ENCODE assay signal across 12 cellular contexts in the genomic region with DNA sequence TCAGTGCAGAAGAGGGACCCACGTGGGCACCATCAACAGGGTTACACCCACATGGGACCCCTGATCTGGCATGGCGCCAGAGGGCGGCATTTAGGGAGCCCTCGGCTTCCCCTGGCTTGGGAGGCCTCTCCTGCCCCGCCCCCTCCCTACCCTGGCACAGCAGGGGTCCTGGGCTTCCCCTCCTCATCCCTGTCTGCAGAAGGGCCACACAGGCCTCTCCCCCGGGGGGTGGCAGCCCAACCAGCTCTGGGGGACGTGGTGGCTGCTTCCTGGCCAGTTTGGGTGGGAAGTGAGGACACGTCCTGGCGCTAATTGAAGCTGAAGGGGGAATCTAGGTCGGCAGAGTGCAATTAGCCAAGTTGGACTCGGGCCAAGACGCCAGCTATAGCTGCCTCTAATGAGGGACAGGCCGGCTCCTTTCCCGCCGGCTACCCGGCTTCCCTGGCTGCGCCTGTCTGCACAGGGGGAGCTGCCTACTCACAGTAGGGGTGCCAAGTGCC.
DNase-seq lines count a peak whose midpoint lies in the region; ATAC-seq and TF ChIP-seq lines count a peak whose summit lies in the region.
"Had no signal": no experiment of that assay in that cellular context is flagged by ENCODE, and none has a peak within 500 bp of the region (broad histone marks: within the 10 kb centered on the region; RNA-seq: fewer than 3 reads in every experiment).

No MANE protein-coding gene starts in this region.

- no peak for TF ChIP-seq POLR2A in upper lobe of left lung (IDR thresholded peaks at IDR 0.05)
- no peak for TF ChIP-seq POLR2A in vagina (IDR thresholded peaks at IDR 0.05)

- TF ChIP-seq CTCF in left ventricle myocardium inferior (IDR thresholded peaks at IDR 0.05; ENCODE audit: borderline replicate concordance), result no peak
- no peak for TF ChIP-seq CTCF in upper lobe of left lung (IDR thresholded peaks at IDR 0.05)
- no peak for TF ChIP-seq CTCF in vagina (IDR thresholded peaks at IDR 0.05)

- peaks cover 44% of the 10 kb centered on the region for H3K4me1 ChIP-seq in left ventricle myocardium inferior
- peaks cover 33 to 70% (median 42%) of the 10 kb centered on the region in 4 donors for H3K4me1 ChIP-seq in upper lobe of left lung
- peaks cover 42% of the 10 kb centered on the region for H3K4me1 ChIP-seq in vagina

- no peak overlapping the region for H3K4me3 ChIP-seq in left ventricle myocardium inferior
- H3K4me3 ChIP-seq in upper lobe of left lung, result no peak overlapping the region
- H3K4me3 ChIP-seq in vagina, result no peak overlapping the region
- H3K4me3 ChIP-seq: spleen had no signal

- TF ChIP-seq EP300 in upper lobe of left lung (IDR thresholded peaks at IDR 0.05), result no peak

- WGBS in upper lobe of left lung, 2 donors, result 51 to 75% methylated on average over 6 to 15 of the region's 17 CpGs

- no peaks in the 10 kb centered on the region for H3K9me3 ChIP-seq in left ventricle myocardium inferior (replicated peaks)
- H3K9me3 ChIP-seq in upper lobe of left lung, result no peaks in the 10 kb centered on the region
- no peaks in the 10 kb centered on the region for H3K9me3 ChIP-seq in vagina
- H3K9me3 ChIP-seq: spleen had no signal

- H3K27ac ChIP-seq in left ventricle myocardium inferior (replicated peaks) (peak overlapping the region; percentile 28), upper lobe of left lung (peak overlapping the region in 3 of 4 donors; percentile 63 to 82 (median 77)), vagina (no peak overlapping the region)
- H3K27ac ChIP-seq: spleen had no signal

- peaks cover 54% of the 10 kb centered on the region for H3K36me3 ChIP-seq in left ventricle myocardium inferior
- H3K36me3 ChIP-seq in upper lobe of left lung, result peaks cover 0 to 72% (median 55%) of the 10 kb centered on the region in 4 donors
- peaks cover 0 to 9% of the 10 kb centered on the region in 2 donors for H3K36me3 ChIP-seq in vagina

- ATAC-seq in upper lobe of left lung (ENCODE audit: low FRiP score in 2 of 2), result no peak
- no peak for ATAC-seq in HG02870 (IDR thresholded peaks at IDR 0.05; ENCODE audit: unreplicated experiment)
- ATAC-seq in HG02571 (IDR thresholded peaks at IDR 0.05; ENCODE audit: unreplicated experiment), result no peak

- intact Hi-C loops in left ventricle myocardium inferior (cut with micrococcal nuclease) (no loop called here), vagina (cut with DNase I) (no loop called here)

- H3K27me3 ChIP-seq in left ventricle myocardium inferior (ENCODE audit: low read depth) (no peaks in the 10 kb centered on the region), upper lobe of left lung (no peaks in the 10 kb centered on the region), vagina (peaks cover 4% of the 10 kb centered on the region)

- DNase-seq in NCI-H146 (lab: John Stamatoyannopoulos, UW) (peak; percentile 43), NCI-H146 treated with DMSO at 0.1 percent for 48 hours (lab: John Stamatoyannopoulos, UW; ENCODE audit: unreplicated experiment) (no peak), NCI-H82 treated with DMSO at 0.1 percent for 48 hours (lab: John Stamatoyannopoulos, UW; ENCODE audit: unreplicated experiment) (peak; percentile 22), left ventricle myocardium inferior (no peak), upper lobe of left lung (peak in 1 of 2 donors; percentile 72), vagina (ENCODE audit: extremely low spot score in 2 of 2) (no peak)
- DNase-seq: 8988T; activated CD4-positive, alpha-beta T cell treated with anti-CD3 and anti-CD28 coated beads for 48 hours; activated naive CD4-positive, alpha-beta T cell treated with anti-CD3 and anti-CD28 coated beads, Interleukin-2, amount 50 U/mL, for 16 hours; spleen had no signal

Comparison
In these comparisons a context has a peak if more than half of its experiments do, and no peak if none do; other contexts are left out.
1. DNase-seq: peak in NCI-H146 (single experiment) and NCI-H82 treated with DMSO at 0.1 percent for 48 hours (single experiment); none in NCI-H146 treated with DMSO at 0.1 percent for 48 hours (single experiment), left ventricle myocardium inferior (single experiment) and vagina (0 of 2).